In genomic region chr1:15181564-15181963, GRCh38 we compare ENCODE assay signal across 1 cellular context.
TF ChIP-seq lines count a peak whose summit lies in the region.

No MANE protein-coding gene starts in this region.

TF ChIP-seq in HepG2, 621 proteins besides CTCF, POLR2A, EP300 and RAD21 (continued from another document and continues in another):
- TF ChIP-seq ZNF678 (CRISPR knock-in tag; IDR thresholded peaks at IDR 0.05) (no peak), ZNF230 (CRISPR knock-in tag; IDR thresholded peaks at IDR 0.05) (no peak), ZNF777 (CRISPR knock-in tag; IDR thresholded peaks at IDR 0.05) (no peak), RFX3 (CRISPR knock-in tag; IDR thresholded peaks at IDR 0.05) (no peak), ZNF639 (CRISPR knock-in tag; conservative IDR thresholded peaks at IDR 0.05) (no peak), FOXP1 (IDR thresholded peaks at IDR 0.05) (no peak), FOXP1 (CRISPR knock-in tag; IDR thresholded peaks at IDR 0.05) (peak; percentile 93), ZNF460 (CRISPR knock-in tag; IDR thresholded peaks at IDR 0.05; ENCODE audit: borderline replicate concordance) (peak; percentile 51; the same call in 1 of the 2 replicates), MEIS1 (CRISPR knock-in tag; IDR thresholded peaks at IDR 0.05; ENCODE audit: borderline replicate concordance) (no peak), TBL1XR1 (IDR thresholded peaks at IDR 0.05; ENCODE audit: borderline replicate concordance, low read length, partially characterized antibody) (peak; percentile 24), GRHL1 (CRISPR knock-in tag; conservative IDR thresholded peaks at IDR 0.05) (no peak), SSRP1 (CRISPR knock-in tag; IDR thresholded peaks at IDR 0.05) (no peak), ZHX2 (IDR thresholded peaks at IDR 0.05; ENCODE audit: low read depth) (no peak), ZHX2 (CRISPR knock-in tag; IDR thresholded peaks at IDR 0.05; ENCODE audit: borderline replicate concordance) (no peak), PHF5A (CRISPR knock-in tag; IDR thresholded peaks at IDR 0.05; ENCODE audit: low read depth, unreplicated experiment) (no peak), ZNF280D (CRISPR knock-in tag; IDR thresholded peaks at IDR 0.05) (no peak), CHD2 (IDR thresholded peaks at IDR 0.05; ENCODE audit: low read depth, low read length) (no peak), SKI (IDR thresholded peaks at IDR 0.05; ENCODE audit: partially characterized antibody) (peak; percentile 71), MED1 (CRISPR knock-in tag; IDR thresholded peaks at IDR 0.05) (peak; percentile 55), HNF4G (IDR thresholded peaks at IDR 0.05; ENCODE audit: borderline replicate concordance, low read depth, low read length) (no peak), HNF4G (CRISPR knock-in tag; IDR thresholded peaks at IDR 0.05; ENCODE audit: borderline replicate concordance, low read depth) (no peak), CC2D1A (CRISPR knock-in tag; IDR thresholded peaks at IDR 0.05) (no peak), SP2 (CRISPR knock-in tag; IDR thresholded peaks at IDR 0.05) (no peak), ZNF326 (CRISPR knock-in tag; IDR thresholded peaks at IDR 0.05; ENCODE audit: borderline replicate concordance) (no peak), ZNF780A (CRISPR knock-in tag; IDR thresholded peaks at IDR 0.05) (no peak), KMT2A (CRISPR knock-in tag; IDR thresholded peaks at IDR 0.05) (no peak), NR3C1 (CRISPR knock-in tag; IDR thresholded peaks at IDR 0.05) (no peak), ZNF567 (CRISPR knock-in tag; IDR thresholded peaks at IDR 0.05; ENCODE audit: borderline replicate concordance) (no peak), ZNF670 (CRISPR knock-in tag; IDR thresholded peaks at IDR 0.05; ENCODE audit: borderline replicate concordance) (no peak), RELA (CRISPR knock-in tag; IDR thresholded peaks at IDR 0.05) (no peak), PAF1 (CRISPR knock-in tag; IDR thresholded peaks at IDR 0.05) (no peak), ZNF598 (CRISPR knock-in tag; IDR thresholded peaks at IDR 0.05; ENCODE audit: borderline replicate concordance) (no peak), ZNF180 (CRISPR knock-in tag; IDR thresholded peaks at IDR 0.05; ENCODE audit: borderline replicate concordance, low read depth) (no peak), JDP2 (CRISPR knock-in tag; IDR thresholded peaks at IDR 0.05; ENCODE audit: borderline replicate concordance) (no peak), ZNF776 (CRISPR knock-in tag; IDR thresholded peaks at IDR 0.05) (no peak), ZNF124 (CRISPR knock-in tag; IDR thresholded peaks at IDR 0.05) (no peak), GATAD2A (CRISPR knock-in tag; IDR thresholded peaks at IDR 0.05) (peak; percentile 67), ZNF296 (CRISPR knock-in tag; conservative IDR thresholded peaks at IDR 0.05) (no peak), SATB2 (CRISPR knock-in tag; IDR thresholded peaks at IDR 0.05) (no peak), SOX13 (IDR thresholded peaks at IDR 0.05) (no peak), SOX13 (CRISPR knock-in tag; conservative IDR thresholded peaks at IDR 0.05 in 1 of 2, IDR thresholded peaks at IDR 0.05 in 1 of 2) (peak in 1 of 2 experiments; percentile 50; a peak in 1 of 4 replicates), ARHGAP35 (CRISPR knock-in tag; IDR thresholded peaks at IDR 0.05; ENCODE audit: borderline replicate concordance) (no peak), MIXL1 (CRISPR knock-in tag; IDR thresholded peaks at IDR 0.05) (no peak)
- TF ChIP-seq, protein P1, sequence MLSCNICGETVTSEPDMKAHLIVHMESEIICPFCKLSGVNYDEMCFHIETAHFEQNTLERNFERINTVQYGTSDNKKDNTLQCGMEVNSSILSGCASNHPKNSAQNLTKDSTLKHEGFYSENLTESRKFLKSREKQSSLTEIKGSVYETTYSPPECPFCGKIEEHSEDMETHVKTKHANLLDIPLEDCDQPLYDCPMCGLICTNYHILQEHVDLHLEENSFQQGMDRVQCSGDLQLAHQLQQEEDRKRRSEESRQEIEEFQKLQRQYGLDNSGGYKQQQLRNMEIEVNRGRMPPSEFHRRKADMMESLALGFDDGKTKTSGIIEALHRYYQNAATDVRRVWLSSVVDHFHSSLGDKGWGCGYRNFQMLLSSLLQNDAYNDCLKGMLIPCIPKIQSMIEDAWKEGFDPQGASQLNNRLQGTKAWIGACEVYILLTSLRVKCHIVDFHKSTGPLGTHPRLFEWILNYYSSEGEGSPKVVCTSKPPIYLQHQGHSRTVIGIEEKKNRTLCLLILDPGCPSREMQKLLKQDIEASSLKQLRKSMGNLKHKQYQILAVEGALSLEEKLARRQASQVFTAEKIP (CRISPR knock-in tag; IDR thresholded peaks at IDR 0.05; ENCODE audit: borderline replicate concordance) = no peak
- TF ChIP-seq, protein P2, sequence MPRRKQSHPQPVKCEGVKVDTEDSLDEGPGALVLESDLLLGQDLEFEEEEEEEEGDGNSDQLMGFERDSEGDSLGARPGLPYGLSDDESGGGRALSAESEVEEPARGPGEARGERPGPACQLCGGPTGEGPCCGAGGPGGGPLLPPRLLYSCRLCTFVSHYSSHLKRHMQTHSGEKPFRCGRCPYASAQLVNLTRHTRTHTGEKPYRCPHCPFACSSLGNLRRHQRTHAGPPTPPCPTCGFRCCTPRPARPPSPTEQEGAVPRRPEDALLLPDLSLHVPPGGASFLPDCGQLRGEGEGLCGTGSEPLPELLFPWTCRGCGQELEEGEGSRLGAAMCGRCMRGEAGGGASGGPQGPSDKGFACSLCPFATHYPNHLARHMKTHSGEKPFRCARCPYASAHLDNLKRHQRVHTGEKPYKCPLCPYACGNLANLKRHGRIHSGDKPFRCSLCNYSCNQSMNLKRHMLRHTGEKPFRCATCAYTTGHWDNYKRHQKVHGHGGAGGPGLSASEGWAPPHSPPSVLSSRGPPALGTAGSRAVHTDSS (CRISPR knock-in tag; conservative IDR thresholded peaks at IDR 0.05) = no peak
- TF ChIP-seq, protein P3, sequence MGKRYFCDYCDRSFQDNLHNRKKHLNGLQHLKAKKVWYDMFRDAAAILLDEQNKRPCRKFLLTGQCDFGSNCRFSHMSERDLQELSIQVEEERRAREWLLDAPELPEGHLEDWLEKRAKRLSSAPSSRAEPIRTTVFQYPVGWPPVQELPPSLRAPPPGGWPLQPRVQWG (CRISPR knock-in tag; IDR thresholded peaks at IDR 0.05; ENCODE audit: borderline replicate concordance, low read depth) = no peak
- TF ChIP-seq, protein P4, sequence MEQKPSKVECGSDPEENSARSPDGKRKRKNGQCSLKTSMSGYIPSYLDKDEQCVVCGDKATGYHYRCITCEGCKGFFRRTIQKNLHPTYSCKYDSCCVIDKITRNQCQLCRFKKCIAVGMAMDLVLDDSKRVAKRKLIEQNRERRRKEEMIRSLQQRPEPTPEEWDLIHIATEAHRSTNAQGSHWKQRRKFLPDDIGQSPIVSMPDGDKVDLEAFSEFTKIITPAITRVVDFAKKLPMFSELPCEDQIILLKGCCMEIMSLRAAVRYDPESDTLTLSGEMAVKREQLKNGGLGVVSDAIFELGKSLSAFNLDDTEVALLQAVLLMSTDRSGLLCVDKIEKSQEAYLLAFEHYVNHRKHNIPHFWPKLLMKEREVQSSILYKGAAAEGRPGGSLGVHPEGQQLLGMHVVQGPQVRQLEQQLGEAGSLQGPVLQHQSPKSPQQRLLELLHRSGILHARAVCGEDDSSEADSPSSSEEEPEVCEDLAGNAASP (CRISPR knock-in tag; IDR thresholded peaks at IDR 0.05; ENCODE audit: borderline replicate concordance) = peak; percentile 36; the same call in 1 of the 2 replicates
- TF ChIP-seq, protein P5, sequence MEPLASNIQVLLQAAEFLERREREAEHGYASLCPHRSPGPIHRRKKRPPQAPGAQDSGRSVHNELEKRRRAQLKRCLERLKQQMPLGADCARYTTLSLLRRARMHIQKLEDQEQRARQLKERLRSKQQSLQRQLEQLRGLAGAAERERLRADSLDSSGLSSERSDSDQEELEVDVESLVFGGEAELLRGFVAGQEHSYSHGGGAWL (CRISPR knock-in tag; IDR thresholded peaks at IDR 0.05) = no peak
- TF ChIP-seq, protein P6, sequence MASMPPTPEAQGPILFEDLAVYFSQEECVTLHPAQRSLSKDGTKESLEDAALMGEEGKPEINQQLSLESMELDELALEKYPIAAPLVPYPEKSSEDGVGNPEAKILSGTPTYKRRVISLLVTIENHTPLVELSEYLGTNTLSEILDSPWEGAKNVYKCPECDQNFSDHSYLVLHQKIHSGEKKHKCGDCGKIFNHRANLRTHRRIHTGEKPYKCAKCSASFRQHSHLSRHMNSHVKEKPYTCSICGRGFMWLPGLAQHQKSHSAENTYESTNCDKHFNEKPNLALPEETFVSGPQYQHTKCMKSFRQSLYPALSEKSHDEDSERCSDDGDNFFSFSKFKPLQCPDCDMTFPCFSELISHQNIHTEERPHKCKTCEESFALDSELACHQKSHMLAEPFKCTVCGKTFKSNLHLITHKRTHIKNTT (CRISPR knock-in tag; IDR thresholded peaks at IDR 0.05) = no peak
